In genomic region chr6:87115402-87116135, GRCh38 we compare ENCODE assay signal across 11 cellular contexts.
DNase-seq lines count a peak whose midpoint lies in the region; ATAC-seq and TF ChIP-seq lines count a peak whose summit lies in the region.
"Had no signal": no experiment of that assay in that cellular context is flagged by ENCODE, and none has a peak within 500 bp of the region (broad histone marks: within the 10 kb centered on the region; RNA-seq: fewer than 3 reads in every experiment).

No MANE protein-coding gene starts in this region.

- H3K36me3 ChIP-seq in MM.1S (replicated peaks; ENCODE audit: insufficient read depth, low read length): no peaks in the 10 kb centered on the region

- ATAC-seq in GM18868 (IDR thresholded peaks at IDR 0.05; ENCODE audit: unreplicated experiment) (peak; percentile 100), HG02571 (IDR thresholded peaks at IDR 0.05; ENCODE audit: unreplicated experiment) (peak; percentile 92), HG03520 (IDR thresholded peaks at IDR 0.05; ENCODE audit: unreplicated experiment) (peak; percentile 99)
- ATAC-seq: naive thymus-derived CD8-positive, alpha-beta T cell had no signal

- H3K79me2 ChIP-seq in MM.1S (ENCODE audit: low read length): no peaks in the 10 kb centered on the region

- no peaks in the 10 kb centered on the region for H3K9me2 ChIP-seq in MM.1S (replicated peaks; ENCODE audit: insufficient read depth, low read length)

- H3K4me3 ChIP-seq in MM.1S (ENCODE audit: low read length): no peak overlapping the region

- H3K27me3 ChIP-seq in MM.1S (replicated peaks; ENCODE audit: insufficient read depth, low read length): no peaks in the 10 kb centered on the region

- POLR2A ChIA-PET in GM10248 (lab: Yijun Ruan, JAX): interaction anchor here (0.5 to 1.2 kb wide), 2 partner anchors 1437 to 1525 kb away, joined by 3 to 7 read pairs; no protein-coding TSS in a partner anchor
- POLR2A ChIA-PET in RWPE1 (lab: Yijun Ruan, JAX; ENCODE audit: low non-redundant PET): no interaction called here

- H3K4me1 ChIP-seq in MM.1S (ENCODE audit: low read length): no peaks in the 10 kb centered on the region

- no peaks in the 10 kb centered on the region for H3F3A ChIP-seq in MM.1S (ENCODE audit: insufficient read depth, low read length)

- DNase-seq in GM10248 (ENCODE audit: extremely low spot score): peak; percentile 34
- DNase-seq in amniotic stem cell (lab: John Stamatoyannopoulos, UW): no peak
- no peak for DNase-seq in RWPE1 (ENCODE audit: low spot score)
- DNase-seq in DMS53 treated with DMSO at 0.1 percent for 48 hours (lab: John Stamatoyannopoulos, UW; ENCODE audit: unreplicated experiment): no peak
- no peak for DNase-seq in MM.1S
- DNase-seq: naive thymus-derived CD8-positive, alpha-beta T cell; NCI-H2081 treated with DMSO at 0.1 percent for 48 hours; stimulated activated CD4-positive, alpha-beta T cell treated with anti-CD3 and anti-CD28 coated beads, Interleukin-4, amount 100 ng/mL, for 1 hour had no signal

- H4K20me1 ChIP-seq in MM.1S (ENCODE audit: insufficient read depth, low read length): no peaks in the 10 kb centered on the region

- H2AFZ ChIP-seq in MM.1S (ENCODE audit: low read length): no peak overlapping the region

- H3K9me3 ChIP-seq in MM.1S (replicated peaks; ENCODE audit: insufficient read depth, low read length): no peaks in the 10 kb centered on the region

- no peak overlapping the region for H3K9ac ChIP-seq in MM.1S (ENCODE audit: low read length)

- CTCF ChIA-PET in GM10248 (lab: Yijun Ruan, JAX): interaction anchor here (0.9 to 2.8 kb wide), 9 partner anchors 9 to 1867 kb away, joined by 3 to 19 read pairs (median 3); no protein-coding TSS in a partner anchor
- CTCF ChIA-PET in RWPE1 (lab: Yijun Ruan, JAX): interaction anchor here (1.5 kb wide), 1 partner anchor 37 kb away, joined by 4 read pairs; no protein-coding TSS in a partner anchor

- no peak for TF ChIP-seq CTCF in GM10248 (IDR thresholded peaks at IDR 0.05; ENCODE audit: control extremely low read depth, extremely low read depth, low read depth, missing control alignments)
- TF ChIP-seq CTCF in RWPE1 (conservative IDR thresholded peaks at IDR 0.05; ENCODE audit: low read depth): no peak
- no peak for TF ChIP-seq CTCF in MM.1S (IDR thresholded peaks at IDR 0.05; ENCODE audit: low read length)

- H3K27ac ChIP-seq in RWPE1 (no peak overlapping the region), MM.1S (ENCODE audit: low read length) (no peak overlapping the region)

- H3K4me2 ChIP-seq in MM.1S (ENCODE audit: low read depth, low read length): no peak overlapping the region
